Comparison of ENCODE assay signal across 19 cellular contexts in the genomic region with DNA sequence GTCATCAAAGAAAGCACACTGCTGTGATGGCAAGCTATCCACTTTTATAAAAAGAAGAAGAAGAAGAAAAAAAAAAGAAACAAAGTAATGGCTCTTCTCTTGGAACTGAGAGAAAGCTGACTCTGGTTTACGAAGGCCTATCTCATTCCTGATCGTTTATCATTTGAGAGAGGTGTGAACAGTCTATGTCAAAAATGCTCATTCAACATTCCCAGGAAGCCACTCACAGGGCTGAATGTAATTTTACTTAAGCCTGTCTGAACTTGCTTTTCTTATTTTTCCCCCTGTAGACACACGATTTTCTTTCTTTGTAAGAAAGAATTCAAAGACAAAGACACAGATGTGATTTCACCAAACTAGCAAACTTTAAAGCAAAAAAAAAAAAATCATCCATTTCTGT.
A peak's percentile ranks its signal among the peaks of the same experiment; 100 is the strongest.
DNase-seq lines count a peak whose midpoint lies in the region; ATAC-seq, FAIRE-seq and TF ChIP-seq lines count a peak whose summit lies in the region.
"Had no signal": no experiment of that assay in that cellular context is flagged by ENCODE, and none has a peak within 500 bp of the region (broad histone marks: within the 10 kb centered on the region; RNA-seq: fewer than 3 reads in every experiment).

No MANE protein-coding gene starts in this region.

- no peak for ATAC-seq in stimulated activated naive B cell treated with anti-CD40 and anti-IgM and Interleukin-4, amounts not matched to agents 10 μg/mL and 1 μg/mL and 100 μg/mL, for 72 hours (replicated peaks)
- ATAC-seq in HG03139 (IDR thresholded peaks at IDR 0.05; ENCODE audit: unreplicated experiment): no peak

- TF ChIP-seq CTCF in epithelial cell of esophagus (IDR thresholded peaks at IDR 0.05; ENCODE audit: insufficient read depth, low read depth, low read length, missing control alignments): no peak
- TF ChIP-seq CTCF in keratinocyte (optimal IDR thresholded peaks at IDR 0.05 in 1 of 3, IDR thresholded peaks at IDR 0.05 in 1 of 3, conservative IDR thresholded peaks at IDR 0.05 in 1 of 3; ENCODE audit: extremely low read depth in 1 of 3, insufficient read depth in 2 of 3, low read length in 3 of 3): no peak
- no peak for TF ChIP-seq CTCF in mesothelial cell of epicardium (IDR thresholded peaks at IDR 0.05; ENCODE audit: unreplicated experiment)
- TF ChIP-seq CTCF in GM13976 (IDR thresholded peaks at IDR 0.05; ENCODE audit: borderline replicate concordance, control extremely low read depth, extremely low read depth, insufficient read depth, missing control alignments): no peak

- FAIRE-seq in keratinocyte (lab: Jason Lieb, UNC): no peak
- FAIRE-seq: GM12891, H1 had no signal

- no peaks in the 10 kb centered on the region for H3K36me3 ChIP-seq in keratinocyte (ENCODE audit: control insufficient read depth in 2 of 2, extremely low read depth in 1 of 2, insufficient read depth in 2 of 2, low read length in 2 of 2)

- peak overlapping the region; percentile 82 for H3K27ac Mint-ChIP-seq in mesothelial cell of epicardium
- H3K27ac Mint-ChIP-seq in stimulated activated naive B cell treated with anti-CD40 and anti-IgM and Interleukin-4, amounts not matched to agents 10 μg/mL and 1 μg/mL and 100 μg/mL, for 72 hours: peak overlapping the region; percentile 42
- H3K27ac Mint-ChIP-seq: CD4-positive, alpha-beta memory T cell had no signal

- dilution Hi-C loops in keratinocyte (cut with MboI; ENCODE audit: extremely low pct_ligation_motif_present, low sequenced_read_pairs): no loop called here

- H3K9me3 ChIP-seq in keratinocyte (ENCODE audit: control insufficient read depth, low read depth, low read length): no peaks in the 10 kb centered on the region

- no peaks in the 10 kb centered on the region for H3K27me3 Mint-ChIP-seq in mesothelial cell of epicardium (ENCODE audit: low read depth)
- H3K27me3 Mint-ChIP-seq in stimulated activated naive B cell treated with anti-CD40 and anti-IgM and Interleukin-4, amounts not matched to agents 10 μg/mL and 1 μg/mL and 100 μg/mL, for 72 hours: no peaks in the 10 kb centered on the region
- H3K27me3 Mint-ChIP-seq: CD4-positive, alpha-beta memory T cell had no signal

- no peaks in the 10 kb centered on the region for H3K79me2 ChIP-seq in keratinocyte (ENCODE audit: control insufficient read depth, insufficient read depth, low read length)

- DNase-seq in epithelial cell of esophagus (ENCODE audit: low read depth) (peak; percentile 11), keratinocyte (ENCODE audit: low read depth, low spot score) (peak; percentile 5), mesothelial cell of epicardium (ENCODE audit: low spot score in 2 of 2, unreplicated experiment in 2 of 2) (no peak), GM13976 (ENCODE audit: low spot score) (no peak), mucosa of gallbladder (ENCODE audit: low spot score) (no peak)
- DNase-seq in stimulated activated naive B cell treated with anti-CD40 and anti-IgM and Interleukin-4, amounts not matched to agents 10 μg/mL and 1 μg/mL and 100 μg/mL, for 72 hours: no peak
- DNase-seq: C1 segment of cervical spinal cord; Calu3; CD4-positive, alpha-beta memory T cell; COR-L47; DMS53; DMS79 treated with DMSO at 0.1 percent for 48 hours; GF-D8; GM23248; H7; HCEC 1CT had no signal

- no peaks in the 10 kb centered on the region for H3K36me3 Mint-ChIP-seq in mesothelial cell of epicardium
- peaks cover 0 to 4% of the 10 kb centered on the region in 2 donors for H3K36me3 Mint-ChIP-seq in stimulated activated naive B cell treated with anti-CD40 and anti-IgM and Interleukin-4, amounts not matched to agents 10 μg/mL and 1 μg/mL and 100 μg/mL, for 72 hours
- H3K36me3 Mint-ChIP-seq: CD4-positive, alpha-beta memory T cell had no signal

- no peaks in the 10 kb centered on the region for H4K20me1 ChIP-seq in keratinocyte (ENCODE audit: control insufficient read depth, extremely low read depth, insufficient read depth, low read length)

- in situ Hi-C loops in GM13976 (cut with MboI; ENCODE audit: low sequenced_read_pairs, unreplicated experiment): no loop called here

- H3K4me2 ChIP-seq in keratinocyte (ENCODE audit: control insufficient read depth, extremely low read depth, insufficient read depth, low read depth, low read length): no peak overlapping the region

- H3K4me3 ChIP-seq in epithelial cell of esophagus (ENCODE audit: low read length) (no peak overlapping the region), keratinocyte (ENCODE audit: control insufficient read depth in 2 of 3, extremely low read depth in 1 of 3, insufficient read depth in 2 of 3, low read depth in 1 of 3, low read length in 3 of 3) (no peak overlapping the region)
- H3K4me3 ChIP-seq: GM23248 had no signal

- no peak overlapping the region for H3K4me3 Mint-ChIP-seq in mesothelial cell of epicardium
- H3K4me3 Mint-ChIP-seq in stimulated activated naive B cell treated with anti-CD40 and anti-IgM and Interleukin-4, amounts not matched to agents 10 μg/mL and 1 μg/mL and 100 μg/mL, for 72 hours: no peak overlapping the region
- H3K4me3 Mint-ChIP-seq: CD4-positive, alpha-beta memory T cell had no signal

- H2AFZ ChIP-seq in keratinocyte (ENCODE audit: control insufficient read depth, low read length): no peak overlapping the region
- H2AFZ ChIP-seq: GM23248 had no signal

- peaks cover 16% of the 10 kb centered on the region for H3K4me1 Mint-ChIP-seq in mesothelial cell of epicardium
- H3K4me1 Mint-ChIP-seq in stimulated activated naive B cell treated with anti-CD40 and anti-IgM and Interleukin-4, amounts not matched to agents 10 μg/mL and 1 μg/mL and 100 μg/mL, for 72 hours: no peaks in the 10 kb centered on the region

- peaks cover 9% of the 10 kb centered on the region for H3K4me1 ChIP-seq in keratinocyte (ENCODE audit: control insufficient read depth, extremely low read depth, insufficient read depth, low read length)

- H3K27ac ChIP-seq in keratinocyte (ENCODE audit: control insufficient read depth, insufficient read depth, low read length): no peak overlapping the region
- H3K27ac ChIP-seq: GM23248 had no signal

- no peaks in the 10 kb centered on the region for H3K9me1 ChIP-seq in keratinocyte (ENCODE audit: control insufficient read depth, extremely low read depth, insufficient read depth, low read length)

- H3K9ac ChIP-seq in keratinocyte (ENCODE audit: control insufficient read depth, extremely low read depth, insufficient read depth, low read length): no peak overlapping the region
- H3K9ac ChIP-seq: GM23248 had no signal

- H3K27me3 ChIP-seq in keratinocyte (ENCODE audit: control insufficient read depth, extremely low read depth, insufficient read depth, low read length): no peaks in the 10 kb centered on the region

- H3K9me3 Mint-ChIP-seq in mesothelial cell of epicardium: no peaks in the 10 kb centered on the region
- peaks cover 0 to 3% of the 10 kb centered on the region in 2 donors for H3K9me3 Mint-ChIP-seq in stimulated activated naive B cell treated with anti-CD40 and anti-IgM and Interleukin-4, amounts not matched to agents 10 μg/mL and 1 μg/mL and 100 μg/mL, for 72 hours

Comparison
In these comparisons a context has a peak if more than half of its experiments do, and no peak if none do; other contexts are left out.
1. DNase-seq: peak in epithelial cell of esophagus (single experiment) and keratinocyte (single experiment); none in mesothelial cell of epicardium (0 of 2), stimulated activated naive B cell treated with anti-CD40 and anti-IgM and Interleukin-4, amounts not matched to agents 10 μg/mL and 1 μg/mL and 100 μg/mL, for 72 hours (single experiment), GM13976 (single experiment) and mucosa of gallbladder (single experiment).